In genomic region chrX:2829066-2829430, GRCh38 we compare ENCODE assay signal across 10 cellular contexts. TPM values are rescaled to one million over a fixed set of nuclear protein-coding genes. Genes with fewer than 3 reads are reported as not detected.
DNase-seq lines count a peak whose midpoint lies in the region; ATAC-seq and TF ChIP-seq lines count a peak whose summit lies in the region.
"Had no signal": no experiment of that assay in that cellular context is flagged by ENCODE, and none has a peak within 500 bp of the region (broad histone marks: within the 10 kb centered on the region; RNA-seq: fewer than 3 reads in every experiment).

No MANE protein-coding gene starts in this region.

- no peak overlapping the region for H3K9ac ChIP-seq in trophoblast cell (ENCODE audit: low read length)

- H3K4ac ChIP-seq in trophoblast cell (ENCODE audit: low read depth, low read length): no peak overlapping the region

- no peak overlapping the region for H2AFZ ChIP-seq in trophoblast cell (ENCODE audit: insufficient read depth, low read length, poor library complexity)

- CTCF ChIA-PET in BJ (lab: Yijun Ruan, JAX): no interaction called here

- ATAC-seq in SK-N-SH treated with all-trans-retinoic acid at 6 μM for 48 hours (peak; percentile 51), GM19467 (IDR thresholded peaks at IDR 0.05; ENCODE audit: unreplicated experiment) (no peak), GM21619 (IDR thresholded peaks at IDR 0.05; ENCODE audit: unreplicated experiment) (no peak)

- H3K4me3 ChIP-seq in BJ (ENCODE audit: low read depth, low read length): peak overlapping the region; percentile 48
- H3K4me3 ChIP-seq in right atrium auricular region: peak overlapping the region; percentile 11 to 49
- H3K4me3 ChIP-seq in trophoblast cell (ENCODE audit: low read depth, low read length): peak overlapping the region; percentile 83

- H3K4me2 ChIP-seq in trophoblast cell (ENCODE audit: low read length): peak overlapping the region; percentile 52

- H3K18ac ChIP-seq in trophoblast cell (ENCODE audit: low read length): no peak overlapping the region

- peak overlapping the region; percentile 32 for H3K14ac ChIP-seq in trophoblast cell (ENCODE audit: low read length)

- H2BK5ac ChIP-seq in trophoblast cell (ENCODE audit: low read depth, low read length, poor library complexity): no peak overlapping the region

- no peak for TF ChIP-seq CTCF in BJ (IDR thresholded peaks at IDR 0.05; ENCODE audit: insufficient read depth, low read depth, low read length)
- TF ChIP-seq CTCF in right atrium auricular region (IDR thresholded peaks at IDR 0.05): no peak

- peak overlapping the region; percentile 13 for H4K8ac ChIP-seq in trophoblast cell (ENCODE audit: low read depth, low read length)

- WGBS in trophoblast cell (ENCODE audit: extremely low coverage, insufficient coverage, insufficient read length): no CpG with 5 or more reads among the region's 35 CpGs

- peak overlapping the region; percentile 27 for H4K12ac ChIP-seq in trophoblast cell (ENCODE audit: low read depth, low read length)

- POLR2A ChIA-PET in BJ (lab: Charles Lee): no interaction called here

- H3K27me3 ChIP-seq in BJ (ENCODE audit: control insufficient read depth, insufficient read depth, low read length): no peaks in the 10 kb centered on the region
- peaks cover 0 to 5% of the 10 kb centered on the region in 2 donors for H3K27me3 ChIP-seq in right atrium auricular region
- H3K27me3 ChIP-seq in trophoblast cell (ENCODE audit: insufficient read depth, low read length): no peaks in the 10 kb centered on the region

- H3K79me1 ChIP-seq in trophoblast cell (ENCODE audit: low read length): peaks cover 3% of the 10 kb centered on the region

- H3K4me1 ChIP-seq in right atrium auricular region (peaks cover 0 to 12% of the 10 kb centered on the region in 2 donors), trophoblast cell (ENCODE audit: control insufficient read depth in 1 of 2, insufficient read depth in 2 of 2, low read length in 2 of 2) (peaks cover 0 to 7% of the 10 kb centered on the region in 2 experiments)

- no peak overlapping the region for H3K23ac ChIP-seq in trophoblast cell (ENCODE audit: low read length)

- H3K9me3 ChIP-seq in right atrium auricular region: no peaks in the 10 kb centered on the region
- no peaks in the 10 kb centered on the region for H3K9me3 ChIP-seq in trophoblast cell (ENCODE audit: insufficient read depth, low read depth, low read length)

- H3K27ac ChIP-seq in right atrium auricular region (no peak overlapping the region), trophoblast cell (ENCODE audit: low read depth, low read length) (no peak overlapping the region)
- H3K27ac ChIP-seq: epithelial cell of prostate had no signal

- no peaks in the 10 kb centered on the region for H3K36me3 ChIP-seq in BJ (ENCODE audit: control insufficient read depth, insufficient read depth, low read length)
- no peaks in the 10 kb centered on the region for H3K36me3 ChIP-seq in right atrium auricular region
- H3K36me3 ChIP-seq in trophoblast cell (ENCODE audit: control insufficient read depth in 1 of 2, insufficient read depth in 2 of 2, low read length in 2 of 2): peaks cover 0 to 6% of the 10 kb centered on the region in 2 experiments

- peaks cover 3% of the 10 kb centered on the region for H3K79me2 ChIP-seq in trophoblast cell (ENCODE audit: control insufficient read depth, insufficient read depth, low read length, poor library complexity)

- H2BK12ac ChIP-seq in trophoblast cell (ENCODE audit: low read length): no peak overlapping the region

- DNase-seq in BJ (ENCODE audit: low read depth) (no peak), right atrium auricular region (ENCODE audit: low spot score) (no peak), trophoblast cell (no peak), NCI-H1694 treated with DMSO at 0.1 percent for 48 hours (lab: John Stamatoyannopoulos, UW) (no peak), mucosa of gallbladder (ENCODE audit: low spot score) (no peak)
- DNase-seq: NCI-H1436 treated with DMSO at 0.1 percent for 48 hours had no signal

- no peak overlapping the region for H2AK5ac ChIP-seq in trophoblast cell (ENCODE audit: low read length)

- peak overlapping the region; percentile 4 for H4K91ac ChIP-seq in trophoblast cell (ENCODE audit: low read depth, low read length)

- H2BK120ac ChIP-seq in trophoblast cell (ENCODE audit: insufficient read depth, low read length, poor library complexity): no peak overlapping the region

TF ChIP-seq in SK-N-SH treated with all-trans-retinoic acid at 6 μM for 48 hours, 23 proteins besides CTCF, POLR2A, EP300 and RAD21:
- TF ChIP-seq PPARA (CRISPR knock-in tag; IDR thresholded peaks at IDR 0.05; ENCODE audit: borderline replicate concordance) (no peak), BACH2 (CRISPR knock-in tag; IDR thresholded peaks at IDR 0.05; ENCODE audit: borderline replicate concordance) (no peak), CREB5 (CRISPR knock-in tag; IDR thresholded peaks at IDR 0.05; ENCODE audit: low read depth) (no peak), ZNF70 (CRISPR knock-in tag; IDR thresholded peaks at IDR 0.05) (no peak), TSHZ2 (CRISPR knock-in tag; IDR thresholded peaks at IDR 0.05) (no peak), ESRRG (CRISPR knock-in tag; IDR thresholded peaks at IDR 0.05) (no peak), RARB (CRISPR knock-in tag; IDR thresholded peaks at IDR 0.05) (no peak), ZFP30 (CRISPR knock-in tag; IDR thresholded peaks at IDR 0.05) (no peak)
- TF ChIP-seq, protein P1, sequence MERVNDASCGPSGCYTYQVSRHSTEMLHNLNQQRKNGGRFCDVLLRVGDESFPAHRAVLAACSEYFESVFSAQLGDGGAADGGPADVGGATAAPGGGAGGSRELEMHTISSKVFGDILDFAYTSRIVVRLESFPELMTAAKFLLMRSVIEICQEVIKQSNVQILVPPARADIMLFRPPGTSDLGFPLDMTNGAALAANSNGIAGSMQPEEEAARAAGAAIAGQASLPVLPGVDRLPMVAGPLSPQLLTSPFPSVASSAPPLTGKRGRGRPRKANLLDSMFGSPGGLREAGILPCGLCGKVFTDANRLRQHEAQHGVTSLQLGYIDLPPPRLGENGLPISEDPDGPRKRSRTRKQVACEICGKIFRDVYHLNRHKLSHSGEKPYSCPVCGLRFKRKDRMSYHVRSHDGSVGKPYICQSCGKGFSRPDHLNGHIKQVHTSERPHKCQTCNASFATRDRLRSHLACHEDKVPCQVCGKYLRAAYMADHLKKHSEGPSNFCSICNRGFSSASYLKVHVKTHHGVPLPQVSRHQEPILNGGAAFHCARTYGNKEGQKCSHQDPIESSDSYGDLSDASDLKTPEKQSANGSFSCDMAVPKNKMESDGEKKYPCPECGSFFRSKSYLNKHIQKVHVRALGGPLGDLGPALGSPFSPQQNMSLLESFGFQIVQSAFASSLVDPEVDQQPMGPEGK (CRISPR knock-in tag; IDR thresholded peaks at IDR 0.05; ENCODE audit: borderline replicate concordance): no peak
- TF ChIP-seq, protein P2, sequence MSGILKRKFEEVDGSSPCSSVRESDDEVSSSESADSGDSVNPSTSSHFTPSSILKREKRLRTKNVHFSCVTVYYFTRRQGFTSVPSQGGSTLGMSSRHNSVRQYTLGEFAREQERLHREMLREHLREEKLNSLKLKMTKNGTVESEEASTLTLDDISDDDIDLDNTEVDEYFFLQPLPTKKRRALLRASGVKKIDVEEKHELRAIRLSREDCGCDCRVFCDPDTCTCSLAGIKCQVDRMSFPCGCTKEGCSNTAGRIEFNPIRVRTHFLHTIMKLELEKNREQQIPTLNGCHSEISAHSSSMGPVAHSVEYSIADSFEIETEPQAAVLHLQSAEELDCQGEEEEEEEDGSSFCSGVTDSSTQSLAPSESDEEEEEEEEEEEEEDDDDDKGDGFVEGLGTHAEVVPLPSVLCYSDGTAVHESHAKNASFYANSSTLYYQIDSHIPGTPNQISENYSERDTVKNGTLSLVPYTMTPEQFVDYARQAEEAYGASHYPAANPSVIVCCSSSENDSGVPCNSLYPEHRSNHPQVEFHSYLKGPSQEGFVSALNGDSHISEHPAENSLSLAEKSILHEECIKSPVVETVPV (CRISPR knock-in tag; IDR thresholded peaks at IDR 0.05): no peak

RNA-seq across cellular contexts. Expression of gene GYG2, which starts 0.3 kb away (rescaled TPM):
- 6.5 and 9.3 TPM in 2 replicates for polyA plus RNA-seq in BJ (2011; rRNA removed)
- 7.7 and 15.5 TPM in 2 replicates for polyA minus RNA-seq in BJ (2011; rRNA and poly(A)+ RNA removed)
- total RNA-seq in right atrium auricular region (1 to 10 TPM; 4.3 to 6.0 TPM), mucosa of gallbladder (5.4 TPM)
- polyA plus RNA-seq in trophoblast cell (2013): 17.8 and 18.9 TPM in 2 replicates

Comparison
In these comparisons a context has a peak if more than half of its experiments do, and no peak if none do; other contexts are left out.
1. H3K4me3 ChIP-seq: peak in every context shown above with its lines; median percentile 83 in trophoblast cell; 48 in BJ; 30 in right atrium auricular region.